10 cellular contexts compared by ENCODE assay signal in genomic region chr11:821513-822371, GRCh38. TPM values are rescaled to one million over a fixed set of nuclear protein-coding genes. Genes with fewer than 3 reads are reported as not detected.
DNase-seq lines count a peak whose midpoint lies in the region; ATAC-seq, FAIRE-seq and TF ChIP-seq lines count a peak whose summit lies in the region.
"Had no signal": no experiment of that assay in that cellular context is flagged by ENCODE, and none has a peak within 500 bp of the region (broad histone marks: within the 10 kb centered on the region; RNA-seq: fewer than 3 reads in every experiment).

No MANE protein-coding gene starts in this region.

- 94% methylated on average over 16 of the region's 22 CpGs; no CpG with 5 or more reads in 1 of the 2 experiments for WGBS in H1 (ENCODE audit: extremely low coverage in 1 of 2, insufficient coverage in 1 of 2, insufficient read length in 1 of 2, insufficient replicate concordance in 2 of 2, low coverage in 1 of 2, low lambda C conversion rate in 2 of 2, missing lambda C conversion rate in 1 of 2), 2 experiments

- H2BK15ac ChIP-seq in H1 (ENCODE audit: low read length): no peak overlapping the region

- H3K36me3 ChIP-seq in BJ (ENCODE audit: control insufficient read depth, insufficient read depth, low read length): peaks cover 30% of the 10 kb centered on the region
- H3K36me3 ChIP-seq in H1 (ENCODE audit: control insufficient read depth in 2 of 4, insufficient read depth in 4 of 4, low read length in 3 of 4): peaks cover 0 to 10% (median 1%) of the 10 kb centered on the region in 4 experiments; a peak in 1 of 8 replicates
- no peaks in the 10 kb centered on the region for H3K36me3 ChIP-seq in neural progenitor cell

- no peak overlapping the region for H3K4me2 ChIP-seq in H1 (ENCODE audit: insufficient read depth in 1 of 2, low read depth in 2 of 2, low read length in 2 of 2)
- no peak overlapping the region for H3K4me2 ChIP-seq in neural progenitor cell

- H3K9me3 Mint-ChIP-seq in neural progenitor cell: no peaks in the 10 kb centered on the region

- H3K4ac ChIP-seq in H1 (replicated peaks; ENCODE audit: insufficient read length, low read depth, low read length): no peak overlapping the region

- no peak for DNase-seq in BJ (ENCODE audit: low read depth)
- DNase-seq in MV-4-11 (lab: John Stamatoyannopoulos, UW): peak; percentile 56
- DNase-seq in H1 (ENCODE audit: low read depth in 1 of 2, low spot score in 2 of 2): no peak
- no peak for DNase-seq in neural progenitor cell (ENCODE audit: low spot score)
- no peak for DNase-seq in stimulated activated CD4-positive, alpha-beta T cell treated with anti-CD3 and anti-CD28 coated beads, Interleukin-15, amount 100 ng/mL, for 24 hours
- no peak for DNase-seq in AG08396 (ENCODE audit: low spot score)
- DNase-seq in HUDEP-2 (lab: John Stamatoyannopoulos, UW; ENCODE audit: unreplicated experiment in 76 of 76): no peak
- DNase-seq: islet precursor cell had no signal

- H4K8ac ChIP-seq in H1 (ENCODE audit: extremely low read depth, insufficient read depth, low read length): no peak overlapping the region

- H3K79me1 ChIP-seq in H1 (ENCODE audit: low read depth, low read length): peaks cover 8% of the 10 kb centered on the region

- 0 out of 2 replicates have a peak overlapping the region, but pooled peaks have one; percentile 27 for H2BK12ac ChIP-seq in H1 (ENCODE audit: low read depth, low read length)

- TF ChIP-seq EP300 in H1 (IDR thresholded peaks at IDR 0.05; ENCODE audit: borderline replicate concordance in 1 of 2, low read depth in 2 of 2, low read length in 2 of 2): no peak

- no peak for TF ChIP-seq RAD21 in H1 (IDR thresholded peaks at IDR 0.05 in 1 of 2, conservative IDR thresholded peaks at IDR 0.05 in 1 of 2; ENCODE audit: low read depth in 2 of 2, low read length in 2 of 2)

- H2BK5ac ChIP-seq in H1 (ENCODE audit: low read depth, low read length): no peak overlapping the region

- peaks cover 19% of the 10 kb centered on the region for H3F3A ChIP-seq in neural progenitor cell (ENCODE audit: low read depth)

- H4K5ac ChIP-seq in H1 (ENCODE audit: insufficient read length, low read depth, low read length): no peak overlapping the region

- H3K9ac ChIP-seq in H1 (replicated peaks in 1 of 4; ENCODE audit: extremely low read depth in 1 of 4, low read depth in 3 of 4, low read length in 3 of 4) (no peak overlapping the region), neural progenitor cell (no peak overlapping the region)
- H3K9ac ChIP-seq: KMS-11 had no signal

- peaks cover 14% of the 10 kb centered on the region for H3K4me1 Mint-ChIP-seq in neural progenitor cell

- H3K27ac ChIP-seq in H1 (ENCODE audit: low read depth, low read length) (no peak overlapping the region), neural progenitor cell (no peak overlapping the region)
- H3K27ac ChIP-seq: KMS-11 had no signal

- H3K79me2 ChIP-seq in H1 (ENCODE audit: control insufficient read depth in 1 of 2, insufficient read depth in 2 of 2, low read length in 2 of 2) (peaks cover 0 to 5% of the 10 kb centered on the region in 2 experiments; a peak in 1 of 4 replicates), neural progenitor cell (ENCODE audit: low read depth) (peaks cover 9% of the 10 kb centered on the region)

- H3K27me3 Mint-ChIP-seq in neural progenitor cell (ENCODE audit: insufficient read depth, low read depth): peaks cover 18% of the 10 kb centered on the region

- no peak for ATAC-seq in GM21390 (IDR thresholded peaks at IDR 0.05; ENCODE audit: unreplicated experiment)

- peaks cover 8% of the 10 kb centered on the region; the same call in 1 of the 2 replicates for H3K23me2 ChIP-seq in H1 (ENCODE audit: low read depth, low read length)

- TF ChIP-seq CTCF in BJ (IDR thresholded peaks at IDR 0.05; ENCODE audit: insufficient read depth, low read depth, low read length): no peak
- no peak for TF ChIP-seq CTCF in H1 (IDR thresholded peaks at IDR 0.05; ENCODE audit: control extremely low read depth in 1 of 3, insufficient read depth in 1 of 3, low read depth in 1 of 3, low read length in 3 of 3)
- no peak for TF ChIP-seq CTCF in neural progenitor cell (IDR thresholded peaks at IDR 0.05)

- no peak overlapping the region for H3K23ac ChIP-seq in H1 (ENCODE audit: insufficient read length)

- no peaks in the 10 kb centered on the region for H3K27me3 ChIP-seq in BJ (ENCODE audit: control insufficient read depth, insufficient read depth, low read length)
- no peaks in the 10 kb centered on the region; a peak in 2 of 7 replicates for H3K27me3 ChIP-seq in H1 (replicated peaks in 1 of 4; ENCODE audit: control insufficient read depth in 3 of 4, extremely low read depth in 1 of 4, insufficient read depth in 3 of 4, low read length in 3 of 4)
- peaks cover 18% of the 10 kb centered on the region for H3K27me3 ChIP-seq in neural progenitor cell

- POLR2A ChIA-PET in BJ (lab: Charles Lee): interaction anchor here (0.5 kb wide), 1 partner anchor 35 kb away, joined by 3 read pairs; no protein-coding TSS in a partner anchor
- POLR2A ChIA-PET in H1 (lab: Charles Lee; ENCODE audit: partially characterized antibody): interaction anchor here (40.4 to 53.0 kb wide), 2 partner anchors 8 to 11 kb away, joined by 1917 read pairs; partner anchors contain the start of genes CD151, CEND1, CRACR2B and PIDD1

- H2BK120ac ChIP-seq in H1 (replicated peaks; ENCODE audit: low read depth, low read length): no peak overlapping the region

- no peaks in the 10 kb centered on the region for H3K9me3 ChIP-seq in H1 (ENCODE audit: insufficient read depth in 2 of 2, low read depth in 1 of 2, low read length in 1 of 2)
- no peaks in the 10 kb centered on the region for H3K9me3 ChIP-seq in neural progenitor cell (ENCODE audit: low read depth)

- no peak overlapping the region for H2AK5ac ChIP-seq in H1 (ENCODE audit: low read depth, low read length)

- H2AFZ ChIP-seq in H1 (ENCODE audit: low read length) (no peak overlapping the region), neural progenitor cell (replicated peaks) (no peak overlapping the region)

- H2BK20ac ChIP-seq in H1 (ENCODE audit: low read length): no peak overlapping the region

- no peak overlapping the region for H3K14ac ChIP-seq in H1 (ENCODE audit: insufficient read length)

- no peak overlapping the region for H4K91ac ChIP-seq in H1 (replicated peaks; ENCODE audit: insufficient read length, low read length)

- peaks cover 4% of the 10 kb centered on the region for H3K36me3 Mint-ChIP-seq in neural progenitor cell

- peak overlapping the region; percentile 35 for H3K4me3 Mint-ChIP-seq in neural progenitor cell

- no peak for FAIRE-seq in H1 (lab: Jason Lieb, UNC)

- no peak overlapping the region for H3K56ac ChIP-seq in H1 (replicated peaks; ENCODE audit: insufficient read length, low read depth, low read length)

- TF ChIP-seq POLR2A in H1 (IDR thresholded peaks at IDR 0.05; ENCODE audit: control extremely low read depth in 1 of 2, low read depth in 2 of 2, low read length in 2 of 2): no peak

- no peak overlapping the region for H3K27ac Mint-ChIP-seq in neural progenitor cell

- H3K4me3 ChIP-seq in BJ (ENCODE audit: low read depth, low read length) (peak overlapping the region; percentile 83; the same call in 1 of the 2 replicates), H1 (ENCODE audit: extremely low read depth in 1 of 4, insufficient read depth in 2 of 4, low read depth in 3 of 4, low read length in 4 of 4) (no peak overlapping the region), neural progenitor cell (no peak overlapping the region)

- no peak overlapping the region for H3K18ac ChIP-seq in H1 (ENCODE audit: extremely low read depth, low read length)

- CTCF ChIA-PET in BJ (lab: Yijun Ruan, JAX) (interaction anchor here (0.8 kb wide), 1 partner anchor 230 kb away, joined by 3 read pairs; no protein-coding TSS in a partner anchor), H1 (lab: Charles Lee; ENCODE audit: partially characterized antibody) (interaction anchor here (0.7 to 1.7 kb wide), 6 partner anchors 21 to 272 kb away, joined by 3 to 4 read pairs (median 3); no protein-coding TSS in a partner anchor)

- peaks cover 0 to 14% of the 10 kb centered on the region in 2 experiments for H4K20me1 ChIP-seq in H1 (replicated peaks in 1 of 2; ENCODE audit: control insufficient read depth in 1 of 2, insufficient read depth in 2 of 2, low read length in 2 of 2)
- H4K20me1 ChIP-seq in neural progenitor cell (ENCODE audit: low read depth): peaks cover 48% of the 10 kb centered on the region

- peaks cover 0 to 15% (median 9%) of the 10 kb centered on the region in 4 experiments; a peak in 5 of 7 replicates for H3K4me1 ChIP-seq in H1 (replicated peaks in 1 of 4; ENCODE audit: control insufficient read depth in 3 of 4, insufficient read depth in 4 of 4, low read length in 3 of 4)
- H3K4me1 ChIP-seq in neural progenitor cell: peaks cover 3% of the 10 kb centered on the region

RNA-seq across cellular contexts. Expression of gene PNPLA2, which starts 3.0 kb away (rescaled TPM):
- polyA plus RNA-seq in BJ (2011; rRNA removed) (32.0 and 53.1 TPM in 2 replicates), H1 (2011; rRNA removed) (30.9 and 63.7 TPM in 2 replicates)
- 53.3 and 57.3 TPM in 2 replicates for polyA minus RNA-seq in BJ (2011; rRNA and poly(A)+ RNA removed)
- total RNA-seq in H1 (2021; fragmentation: NEBNext Ultra II Directional; extraction: Animal tissue kit (Norgen Biotek cat#: 25700)): 62.1 and 62.2 TPM in 2 replicates
- 23.5 TPM for polyA plus RNA-seq in H1 (2011; cell fraction: cytosol; rRNA removed)
- polyA plus RNA-seq in H1 (2011; cell fraction: nucleus; rRNA removed): 272 TPM
- polyA plus RNA-seq in H1 (2012, experiment 1 of 2): 27.2 to 66.6 TPM (median 57.4 TPM) in 4 replicates
- polyA plus RNA-seq in H1 (2012, experiment 2 of 2): 30.4 TPM
- polyA plus RNA-seq in H1 (2013, experiment 1 of 2): 53.9 TPM
- 50.2 TPM for polyA plus RNA-seq in H1 (2013, experiment 2 of 2)
- 20.4 and 30.0 TPM in 2 replicates for polyA minus RNA-seq in H1 (2011; rRNA and poly(A)+ RNA removed)
- 34.8 TPM for polyA minus RNA-seq in H1 (2011; cell fraction: cytosol; rRNA and poly(A)+ RNA removed)
- polyA minus RNA-seq in H1 (2011; cell fraction: nucleus; rRNA and poly(A)+ RNA removed): 76.6 TPM
- total RNA-seq in neural progenitor cell (ENCODE audit: low replicate concordance): 2.6 and 20.9 TPM in 2 replicates

RNA-seq across cellular contexts. Expression of gene CRACR2B, which starts 6.0 kb away (rescaled TPM):
- polyA plus RNA-seq in BJ (2011; rRNA removed) (0.16 and 0.18 TPM in 2 replicates), H1 (2011; rRNA removed) (18.2 and 34.9 TPM in 2 replicates)
- not detected in 2 replicates for polyA minus RNA-seq in BJ (2011; rRNA and poly(A)+ RNA removed)
- 26.4 and 29.3 TPM in 2 replicates for total RNA-seq in H1 (2021; fragmentation: NEBNext Ultra II Directional; extraction: Animal tissue kit (Norgen Biotek cat#: 25700))
- polyA plus RNA-seq in H1 (2011; cell fraction: cytosol; rRNA removed): 27.3 TPM
- polyA plus RNA-seq in H1 (2011; cell fraction: nucleus; rRNA removed): 119 TPM
- 11.5 to 25.5 TPM (median 19.6 TPM) in 4 replicates for polyA plus RNA-seq in H1 (2012, experiment 1 of 2)
- polyA plus RNA-seq in H1 (2012, experiment 2 of 2): 13.0 TPM
- polyA plus RNA-seq in H1 (2013, experiment 1 of 2): 19.0 TPM
- polyA plus RNA-seq in H1 (2013, experiment 2 of 2): 17.3 TPM
- 2.3 and 2.9 TPM in 2 replicates for polyA minus RNA-seq in H1 (2011; rRNA and poly(A)+ RNA removed)
- polyA minus RNA-seq in H1 (2011; cell fraction: cytosol; rRNA and poly(A)+ RNA removed): 10.1 TPM
- polyA minus RNA-seq in H1 (2011; cell fraction: nucleus; rRNA and poly(A)+ RNA removed): 19.8 TPM
- 3.9 and 11.6 TPM in 2 replicates for total RNA-seq in neural progenitor cell (ENCODE audit: low replicate concordance)

RNA-seq across cellular contexts. Expression of gene CD151, which starts 11.0 kb away (rescaled TPM):
- polyA plus RNA-seq in BJ (2011; rRNA removed): 1,448 and 2,262 TPM in 2 replicates
- 434 and 704 TPM in 2 replicates for polyA minus RNA-seq in BJ (2011; rRNA and poly(A)+ RNA removed)
- total RNA-seq in H1 (2021; fragmentation: NEBNext Ultra II Directional; extraction: Animal tissue kit (Norgen Biotek cat#: 25700)): 93.4 and 101 TPM in 2 replicates
- 212 and 257 TPM in 2 replicates for polyA plus RNA-seq in H1 (2011; rRNA removed)
- 196 TPM for polyA plus RNA-seq in H1 (2011; cell fraction: cytosol; rRNA removed)
- polyA plus RNA-seq in H1 (2011; cell fraction: nucleus; rRNA removed): 315 TPM
- 85.6 to 141 TPM (median 135 TPM) in 4 replicates for polyA plus RNA-seq in H1 (2012, experiment 1 of 2)
- polyA plus RNA-seq in H1 (2012, experiment 2 of 2): 137 TPM
- 105 TPM for polyA plus RNA-seq in H1 (2013, experiment 1 of 2)
- 114 TPM for polyA plus RNA-seq in H1 (2013, experiment 2 of 2)
- 117 and 123 TPM in 2 replicates for polyA minus RNA-seq in H1 (2011; rRNA and poly(A)+ RNA removed)
- polyA minus RNA-seq in H1 (2011; cell fraction: cytosol; rRNA and poly(A)+ RNA removed): 66.3 TPM
- polyA minus RNA-seq in H1 (2011; cell fraction: nucleus; rRNA and poly(A)+ RNA removed): 80.7 TPM
- 37.4 and 82.2 TPM in 2 replicates for total RNA-seq in neural progenitor cell (ENCODE audit: low replicate concordance)

RNA-seq across cellular contexts. Expression of gene RPLP2, which starts 12.0 kb away (rescaled TPM):
- polyA plus RNA-seq in BJ (2011; rRNA removed) (1,103 and 1,199 TPM in 2 replicates), H1 (2011; rRNA removed) (1,789 and 2,639 TPM in 2 replicates)
- polyA minus RNA-seq in BJ (2011; rRNA and poly(A)+ RNA removed): 580 and 714 TPM in 2 replicates
- total RNA-seq in H1 (2021; fragmentation: NEBNext Ultra II Directional; extraction: Animal tissue kit (Norgen Biotek cat#: 25700)): 2,084 and 2,106 TPM in 2 replicates
- polyA plus RNA-seq in H1 (2011; cell fraction: cytosol; rRNA removed): 1,146 TPM
- polyA plus RNA-seq in H1 (2011; cell fraction: nucleus; rRNA removed): 1,249 TPM
- polyA plus RNA-seq in H1 (2012, experiment 1 of 2): 1,130 to 2,648 TPM (median 2,424 TPM) in 4 replicates
- 2,408 TPM for polyA plus RNA-seq in H1 (2012, experiment 2 of 2)
- polyA plus RNA-seq in H1 (2013, experiment 1 of 2): 5,318 TPM
- polyA plus RNA-seq in H1 (2013, experiment 2 of 2): 5,353 TPM
- polyA minus RNA-seq in H1 (2011; rRNA and poly(A)+ RNA removed): 261 and 360 TPM in 2 replicates
- 688 TPM for polyA minus RNA-seq in H1 (2011; cell fraction: cytosol; rRNA and poly(A)+ RNA removed)
- 328 TPM for polyA minus RNA-seq in H1 (2011; cell fraction: nucleus; rRNA and poly(A)+ RNA removed)
- 418 and 629 TPM in 2 replicates for total RNA-seq in neural progenitor cell (ENCODE audit: low replicate concordance)

RNA-seq across cellular contexts. Expression of gene PIDD1, which starts 16.7 kb away (rescaled TPM):
- polyA plus RNA-seq in BJ (2011; rRNA removed) (6.8 and 11.2 TPM in 2 replicates), H1 (2011; rRNA removed) (26.1 and 51.4 TPM in 2 replicates)
- 3.6 and 4.8 TPM in 2 replicates for polyA minus RNA-seq in BJ (2011; rRNA and poly(A)+ RNA removed)
- total RNA-seq in H1 (2021; fragmentation: NEBNext Ultra II Directional; extraction: Animal tissue kit (Norgen Biotek cat#: 25700)): 18.9 and 24.9 TPM in 2 replicates
- 30.7 TPM for polyA plus RNA-seq in H1 (2011; cell fraction: cytosol; rRNA removed)
- polyA plus RNA-seq in H1 (2011; cell fraction: nucleus; rRNA removed): 219 TPM
- polyA plus RNA-seq in H1 (2012, experiment 1 of 2): 12.3 to 30.0 TPM (median 25.6 TPM) in 4 replicates
- 17.5 TPM for polyA plus RNA-seq in H1 (2012, experiment 2 of 2)
- polyA plus RNA-seq in H1 (2013, experiment 1 of 2): 20.9 TPM
- 18.5 TPM for polyA plus RNA-seq in H1 (2013, experiment 2 of 2)
- 5.4 and 5.8 TPM in 2 replicates for polyA minus RNA-seq in H1 (2011; rRNA and poly(A)+ RNA removed)
- polyA minus RNA-seq in H1 (2011; cell fraction: cytosol; rRNA and poly(A)+ RNA removed): 13.4 TPM
- 47.6 TPM for polyA minus RNA-seq in H1 (2011; cell fraction: nucleus; rRNA and poly(A)+ RNA removed)
- 4.8 and 34.6 TPM in 2 replicates for total RNA-seq in neural progenitor cell (ENCODE audit: low replicate concordance)
